In genomic region chr3:63912768-63913588, GRCh38 we compare ENCODE assay signal across 8 cellular contexts. TPM values are rescaled to one million over a fixed set of nuclear protein-coding genes. Genes with fewer than 3 reads are reported as not detected.
DNase-seq lines count a peak whose midpoint lies in the region; ATAC-seq and TF ChIP-seq lines count a peak whose summit lies in the region.

No MANE protein-coding gene starts in this region.

- DNase-seq in NB4 (ENCODE audit: low read depth) (no peak), activated T-cell treated with anti-CD3 and anti-CD28 coated beads for 48 hours (ENCODE audit: low read depth) (peak; percentile 37), esophagus muscularis mucosa (ENCODE audit: extremely low spot score) (peak; percentile 94), stomach (peak; percentile 76), NCI-H2196 treated with DMSO at 0.1 percent for 48 hours (lab: John Stamatoyannopoulos, UW; ENCODE audit: unreplicated experiment) (no peak)
- peak; percentile 65 for DNase-seq in natural killer cell treated with Interleukin-12 subunit alpha and Interleukin-12 subunit beta and Interleukin-15 and Interleukin-18, amount 100 ng/mL, for 72 hours (ENCODE audit: low spot score)

- H4K20me1 ChIP-seq in BLaER1 treated with 17β-estradiol and CSF1 and Interleukin-3, amounts not matched to agents 10 nM and 100 nM: peaks cover 19 to 89% (median 52%) of the 10 kb centered on the region in 11 experiments; a peak in 19 of 22 replicates

- intact Hi-C loops in esophagus muscularis mucosa (cut with DNase I) (loop anchor here (5.0 kb wide), 1 partner anchor 51 kb away; the partner anchor contains the start of genes ATXN7 and THOC7), stomach (cut with DNase I; ENCODE audit: low total_unique reads) (loop anchor here (10.0 kb wide), 1 partner anchor 82 kb away; no protein-coding TSS in a partner anchor)

- peaks cover 14% of the 10 kb centered on the region for H3K36me3 Mint-ChIP-seq in natural killer cell treated with Interleukin-12 subunit alpha and Interleukin-12 subunit beta and Interleukin-15 and Interleukin-18, amount 100 ng/mL, for 72 hours

- peak overlapping the region; percentile 77 to 85 for H3K27ac Mint-ChIP-seq in natural killer cell treated with Interleukin-12 subunit alpha and Interleukin-12 subunit beta and Interleukin-15 and Interleukin-18, amount 100 ng/mL, for 72 hours

- H3K9me3 Mint-ChIP-seq in natural killer cell treated with Interleukin-12 subunit alpha and Interleukin-12 subunit beta and Interleukin-15 and Interleukin-18, amount 100 ng/mL, for 72 hours: no peaks in the 10 kb centered on the region

- H3K27me3 ChIP-seq in BLaER1 treated with 17β-estradiol and CSF1 and Interleukin-3, amounts not matched to agents 10 nM and 100 nM: no peaks in the 10 kb centered on the region
- H3K27me3 ChIP-seq in esophagus muscularis mucosa (no peaks in the 10 kb centered on the region), stomach (no peaks in the 10 kb centered on the region)

- TF ChIP-seq EP300 in esophagus muscularis mucosa (IDR thresholded peaks at IDR 0.05) (peak; percentile 21), stomach (IDR thresholded peaks at IDR 0.05) (no peak)

- peak; percentile 5 for ATAC-seq in GM21619 (IDR thresholded peaks at IDR 0.05; ENCODE audit: unreplicated experiment)
- ATAC-seq in natural killer cell treated with Interleukin-12 subunit alpha and Interleukin-12 subunit beta and Interleukin-15 and Interleukin-18, amount 100 ng/mL, for 72 hours: peak; percentile 12 to 55

- H3K36me3 ChIP-seq in BLaER1 treated with 17β-estradiol and CSF1 and Interleukin-3, amounts not matched to agents 10 nM and 100 nM: peaks cover 32 to 42% (median 37%) of the 10 kb centered on the region in 11 experiments
- H3K36me3 ChIP-seq in esophagus muscularis mucosa (peaks cover 0 to 24% (median 8%) of the 10 kb centered on the region in 4 donors), stomach (peaks cover 11 to 29% (median 25%) of the 10 kb centered on the region in 4 donors)

- peak overlapping the region; percentile 83 for H3K4me3 Mint-ChIP-seq in natural killer cell treated with Interleukin-12 subunit alpha and Interleukin-12 subunit beta and Interleukin-15 and Interleukin-18, amount 100 ng/mL, for 72 hours

- no peak for TF ChIP-seq CTCF in NB4 (IDR thresholded peaks at IDR 0.05; ENCODE audit: low read depth, low read length)
- TF ChIP-seq CTCF in esophagus muscularis mucosa (IDR thresholded peaks at IDR 0.05): no peak
- TF ChIP-seq CTCF in stomach (IDR thresholded peaks at IDR 0.05): no peak

- peaks cover 27 to 46% of the 10 kb centered on the region in 2 donors for H3K4me1 Mint-ChIP-seq in natural killer cell treated with Interleukin-12 subunit alpha and Interleukin-12 subunit beta and Interleukin-15 and Interleukin-18, amount 100 ng/mL, for 72 hours (ENCODE audit: low read depth in 2 of 2)

- H3K9ac ChIP-seq in BLaER1 treated with 17β-estradiol and CSF1 and Interleukin-3, amounts not matched to agents 10 nM and 100 nM: peak overlapping the region; percentile 92 to 97 (median 94)

- peak overlapping the region; percentile 81 to 97 (median 94) for H3K4me2 ChIP-seq in BLaER1 treated with 17β-estradiol and CSF1 and Interleukin-3, amounts not matched to agents 10 nM and 100 nM

- peak overlapping the region; percentile 83 to 97 (median 94) for H3K27ac ChIP-seq in BLaER1 treated with 17β-estradiol and CSF1 and Interleukin-3, amounts not matched to agents 10 nM and 100 nM
- H3K27ac ChIP-seq in esophagus muscularis mucosa (replicated peaks in 1 of 4) (peak overlapping the region; percentile 99 to 100 (median 100)), stomach (peak overlapping the region; percentile 94 to 100 (median 99))

- H3K27me3 Mint-ChIP-seq in natural killer cell treated with Interleukin-12 subunit alpha and Interleukin-12 subunit beta and Interleukin-15 and Interleukin-18, amount 100 ng/mL, for 72 hours: no peaks in the 10 kb centered on the region

- no peak for TF ChIP-seq POLR2A in NB4 (IDR thresholded peaks at IDR 0.05; ENCODE audit: extremely low read depth, insufficient read length)
- TF ChIP-seq POLR2A in esophagus muscularis mucosa (IDR thresholded peaks at IDR 0.05; ENCODE audit: low read depth): no peak
- TF ChIP-seq POLR2A in stomach (IDR thresholded peaks at IDR 0.05): no peak

- peak overlapping the region; percentile 77 to 93 (median 84) for H3K4me3 ChIP-seq in BLaER1 treated with 17β-estradiol and CSF1 and Interleukin-3, amounts not matched to agents 10 nM and 100 nM
- H3K4me3 ChIP-seq in NB4 (ENCODE audit: low read depth, low read length): peak overlapping the region; percentile 59
- peak overlapping the region; percentile 85 to 98 (median 95) for H3K4me3 ChIP-seq in esophagus muscularis mucosa
- H3K4me3 ChIP-seq in stomach: peak overlapping the region; percentile 56 to 93 (median 68)

- peaks cover 37 to 52% (median 43%) of the 10 kb centered on the region in 10 experiments for H3K4me1 ChIP-seq in BLaER1 treated with 17β-estradiol and CSF1 and Interleukin-3, amounts not matched to agents 10 nM and 100 nM
- H3K4me1 ChIP-seq in esophagus muscularis mucosa: peaks cover 24 to 42% (median 41%) of the 10 kb centered on the region in 4 donors
- H3K4me1 ChIP-seq in stomach: peaks cover 16 to 38% (median 37%) of the 10 kb centered on the region in 4 donors

- WGBS in esophagus muscularis mucosa: 9% methylated on average over 32 of the region's 46 CpGs
- WGBS in stomach, 5 donors: 3 to 7% (median 4%) methylated on average over 24 to 46 of the region's 46 CpGs

- H3K9me3 ChIP-seq in BLaER1 treated with 17β-estradiol and CSF1 and Interleukin-3, amounts not matched to agents 10 nM and 100 nM (replicated peaks in 1 of 11): no peaks in the 10 kb centered on the region
- no peaks in the 10 kb centered on the region for H3K9me3 ChIP-seq in esophagus muscularis mucosa
- H3K9me3 ChIP-seq in stomach: no peaks in the 10 kb centered on the region

RNA-seq across cellular contexts. Expression of gene SCAANT1, which starts 0.8 kb away (rescaled TPM):
- total RNA-seq in esophagus muscularis mucosa (not detected), stomach (not detected)
- total RNA-seq in natural killer cell treated with Interleukin-12 subunit alpha and Interleukin-12 subunit beta and Interleukin-15 and Interleukin-18, amount 100 ng/mL, for 72 hours: 1 to 10 TPM in 1 of 2 donors, not detected in 1; 2.6 TPM
- not detected for polyA plus RNA-seq in stomach

RNA-seq across cellular contexts. Expression of gene ATXN7, which starts 49.3 kb away (rescaled TPM):
- total RNA-seq in esophagus muscularis mucosa (10 to 100 TPM; 20.9 to 28.2 (median 22.6) TPM), stomach (100 to 1,000 TPM in 1 of 5 donors, 10 to 100 TPM in 4; 27.2 to 333 (median 50.9) TPM)
- 100 to 1,000 TPM in 1 of 2 donors, 10 to 100 TPM in 1; 96.5 to 101 TPM for total RNA-seq in natural killer cell treated with Interleukin-12 subunit alpha and Interleukin-12 subunit beta and Interleukin-15 and Interleukin-18, amount 100 ng/mL, for 72 hours
- 1 to 10 TPM; 2.1 to 4.6 (median 2.3) TPM for polyA plus RNA-seq in stomach

RNA-seq across cellular contexts. Expression of gene THOC7, which starts 49.4 kb away (rescaled TPM):
- 100 to 1,000 TPM in 1 of 4 donors, 10 to 100 TPM in 3; 66.0 to 102 (median 78.8) TPM for total RNA-seq in esophagus muscularis mucosa
- 10 to 100 TPM; 65.7 to 74.1 TPM for total RNA-seq in natural killer cell treated with Interleukin-12 subunit alpha and Interleukin-12 subunit beta and Interleukin-15 and Interleukin-18, amount 100 ng/mL, for 72 hours
- 100 to 1,000 TPM in 1 of 5 donors, 10 to 100 TPM in 4; 27.8 to 189 (median 49.6) TPM for total RNA-seq in stomach
- polyA plus RNA-seq in stomach: 100 to 1,000 TPM in 2 of 3 donors, 10 to 100 TPM in 1; 88.9 to 115 (median 113) TPM

Comparison
In these comparisons a context has a peak if more than half of its experiments do, and no peak if none do; other contexts are left out.
1. DNase-seq: peak in activated T-cell treated with anti-CD3 and anti-CD28 coated beads for 48 hours (single experiment), esophagus muscularis mucosa (single experiment), natural killer cell treated with Interleukin-12 subunit alpha and Interleukin-12 subunit beta and Interleukin-15 and Interleukin-18, amount 100 ng/mL, for 72 hours (single experiment) and stomach (single experiment); none in NB4 (single experiment) and NCI-H2196 treated with DMSO at 0.1 percent for 48 hours (single experiment).
2. Peak in every context shown above with its lines, with median percentiles within 50 percentile points of each other: H3K27ac ChIP-seq and H3K4me3 ChIP-seq.